15 cellular contexts compared by ENCODE assay signal in genomic region chr20:51371720-51372119, GRCh38.
"Had no signal": no experiment of that assay in that cellular context is flagged by ENCODE, and none has a peak within 500 bp of the region (broad histone marks: within the 10 kb centered on the region; RNA-seq: fewer than 3 reads in every experiment).

No MANE protein-coding gene starts in this region.

- H3K36me3 ChIP-seq: left lung, lower lobe of right lung, neural progenitor cell, neutrophil, sigmoid colon, stomach, tibial artery, upper lobe of right lung, uterus had no signal

- H3K4me1 ChIP-seq: left lung, neural progenitor cell, parathyroid adenoma, uterus had no signal

- H2AFZ ChIP-seq: neural progenitor cell, parathyroid adenoma had no signal

- FAIRE-seq: islet of Langerhans, kidney, small intestine had no signal

- H3K27ac ChIP-seq: left lung, lower lobe of right lung, neural progenitor cell, neutrophil, parathyroid adenoma, psoas muscle, sigmoid colon, stomach, testis, tibial artery, upper lobe of right lung, uterus had no signal

- H3K9me3 ChIP-seq: left lung, lower lobe of right lung, neutrophil, psoas muscle, sigmoid colon, stomach, testis, tibial artery, upper lobe of right lung, uterus had no signal

- DNase-seq: kidney had no signal

- H3K4me2 ChIP-seq: neural progenitor cell had no signal

- H3K27me3 ChIP-seq: left lung, neural progenitor cell, neutrophil, sigmoid colon, stomach, testis, tibial artery, upper lobe of right lung, uterus had no signal

- H3K4me3 ChIP-seq: left lung, lower lobe of right lung, neural progenitor cell, psoas muscle, sigmoid colon, stomach, testis, tibial artery, upper lobe of right lung, uterus had no signal

- H3K79me2 ChIP-seq: parathyroid adenoma had no signal

- H3K9ac ChIP-seq: neural progenitor cell, parathyroid adenoma had no signal
